In the genomic region with DNA sequence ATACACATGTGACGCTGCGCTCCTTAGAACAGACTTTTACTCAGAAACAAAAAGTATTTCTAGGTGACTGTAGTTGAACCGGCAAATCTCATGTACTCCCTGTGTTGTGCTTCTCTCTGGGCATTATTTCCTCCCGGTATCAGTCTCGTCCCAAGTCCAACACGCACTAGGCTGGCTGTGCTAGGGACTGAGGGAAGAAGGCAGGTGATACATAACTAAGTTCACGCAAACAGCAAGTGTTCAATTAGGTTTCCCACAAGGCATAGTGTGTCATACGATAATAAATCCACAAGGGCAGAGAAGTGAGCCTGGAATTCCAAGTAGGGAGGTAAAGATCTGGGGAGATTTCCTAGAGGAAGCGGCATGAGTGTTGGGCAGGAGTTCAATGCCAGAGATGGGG, we compare ENCODE assay signal across 7 cellular contexts. TPM values are rescaled to one million over a fixed set of nuclear protein-coding genes. Genes with fewer than 3 reads are reported as not detected.
DNase-seq lines count a peak whose midpoint lies in the region; ATAC-seq and TF ChIP-seq lines count a peak whose summit lies in the region.

No MANE protein-coding gene starts in this region.

- H3K4me2 ChIP-seq in KMS-11, result peak overlapping the region; percentile 98

- no peaks in the 10 kb centered on the region for H3K27me3 Mint-ChIP-seq in activated naive CD8-positive, alpha-beta T cell treated with anti-CD3 and anti-CD28 coated beads, Interleukin-2, amount 10 ng/mL, durations not matched to agents 7 days and 5 days

- no peaks in the 10 kb centered on the region for H4K20me1 ChIP-seq in KMS-11 (ENCODE audit: insufficient read depth)

- H3K27me3 ChIP-seq in KMS-11 (ENCODE audit: insufficient read depth, low read depth) (no peaks in the 10 kb centered on the region), lower lobe of right lung (ENCODE audit: low read depth) (no peaks in the 10 kb centered on the region), stomach (no peaks in the 10 kb centered on the region)

- 42 to 54% (median 44%) methylated on average over 9 of the region's 9 CpGs for WGBS in stomach, 5 donors

- peaks cover 97% of the 10 kb centered on the region for H3K4me1 ChIP-seq in KMS-11 (ENCODE audit: low read depth, poor library complexity, severe bottlenecking)
- peaks cover 100% of the 10 kb centered on the region for H3K4me1 ChIP-seq in lower lobe of right lung
- H3K4me1 ChIP-seq in stomach, result peaks cover 63 to 97% (median 88%) of the 10 kb centered on the region in 4 donors

- H3K4me1 Mint-ChIP-seq in activated naive CD8-positive, alpha-beta T cell treated with anti-CD3 and anti-CD28 coated beads, Interleukin-2, amount 10 ng/mL, durations not matched to agents 7 days and 5 days, result peaks cover 51% of the 10 kb centered on the region

- TF ChIP-seq EP300 in stomach (IDR thresholded peaks at IDR 0.05), result no peak

- POLR2A ChIA-PET in activated naive CD8-positive, alpha-beta T cell treated with anti-CD3 and anti-CD28 coated beads, Interleukin-2, amount 10 ng/mL, durations not matched to agents 7 days and 5 days (lab: Charles Lee), result interaction anchor here (1.2 kb wide), 1 partner anchor 27 kb away, joined by 3 read pairs; no protein-coding TSS in a partner anchor

- H3K4me3 ChIP-seq in KMS-11 (IDR thresholded peaks at IDR 0.05; ENCODE audit: insufficient read depth, low read depth, low read length) (no peak overlapping the region), lower lobe of right lung (no peak overlapping the region), stomach (no peak overlapping the region)

- H3K4me3 Mint-ChIP-seq in activated naive CD8-positive, alpha-beta T cell treated with anti-CD3 and anti-CD28 coated beads, Interleukin-2, amount 10 ng/mL, durations not matched to agents 7 days and 5 days, result no peak overlapping the region

- peak overlapping the region; percentile 71 for H3K9ac ChIP-seq in KMS-11

- ATAC-seq in activated naive CD8-positive, alpha-beta T cell treated with anti-CD3 and anti-CD28 coated beads, Interleukin-2, amount 10 ng/mL, durations not matched to agents 7 days and 5 days (ENCODE audit: low read depth), result no peak
- ATAC-seq in lower lobe of right lung, result no peak

- peak overlapping the region; percentile 48 for H3K27ac Mint-ChIP-seq in activated naive CD8-positive, alpha-beta T cell treated with anti-CD3 and anti-CD28 coated beads, Interleukin-2, amount 10 ng/mL, durations not matched to agents 7 days and 5 days

- intact Hi-C loops in lower lobe of right lung (cut with DNase I), result no loop called here
- intact Hi-C loops in stomach (cut with DNase I; ENCODE audit: low total_unique reads), result no loop called here

- no peaks in the 10 kb centered on the region for H3K9me3 Mint-ChIP-seq in activated naive CD8-positive, alpha-beta T cell treated with anti-CD3 and anti-CD28 coated beads, Interleukin-2, amount 10 ng/mL, durations not matched to agents 7 days and 5 days

- no peak for TF ChIP-seq POLR2A in stomach (IDR thresholded peaks at IDR 0.05)

- no peak for DNase-seq in activated naive CD8-positive, alpha-beta T cell treated with anti-CD3 and anti-CD28 coated beads, Interleukin-2, amount 10 ng/mL, durations not matched to agents 7 days and 5 days
- DNase-seq in lower lobe of right lung (no peak), stomach (no peak), MV-4-11 (lab: John Stamatoyannopoulos, UW) (no peak), DMS79 (lab: John Stamatoyannopoulos, UW) (no peak)
- no peak for DNase-seq in stimulated activated CD4-positive, alpha-beta T cell treated with anti-CD3 and anti-CD28 coated beads, Interleukin-4, amount 100 ng/mL, for 4 hours

- H3K36me3 Mint-ChIP-seq in activated naive CD8-positive, alpha-beta T cell treated with anti-CD3 and anti-CD28 coated beads, Interleukin-2, amount 10 ng/mL, durations not matched to agents 7 days and 5 days, result no peaks in the 10 kb centered on the region

- peak overlapping the region; percentile 97 for H3K27ac ChIP-seq in KMS-11
- peak overlapping the region; percentile 84 for H3K27ac ChIP-seq in lower lobe of right lung
- H3K27ac ChIP-seq in stomach, result peak overlapping the region; percentile 61 to 87 (median 78)

- peaks cover 78% of the 10 kb centered on the region for H3K79me2 ChIP-seq in KMS-11 (ENCODE audit: insufficient read depth, low read depth)

- TF ChIP-seq CTCF in KMS-11 (conservative IDR thresholded peaks at IDR 0.05; ENCODE audit: low read depth, low read length), result no peak
- TF ChIP-seq CTCF in lower lobe of right lung (IDR thresholded peaks at IDR 0.05), result no peak
- TF ChIP-seq CTCF in stomach (IDR thresholded peaks at IDR 0.05), result no peak

- H3K36me3 ChIP-seq in KMS-11 (ENCODE audit: insufficient read depth) (no peaks in the 10 kb centered on the region), lower lobe of right lung (no peaks in the 10 kb centered on the region), stomach (peaks cover 0 to 4% (median 0%) of the 10 kb centered on the region in 4 donors)

- no peaks in the 10 kb centered on the region for H3K9me3 ChIP-seq in lower lobe of right lung
- H3K9me3 ChIP-seq in stomach, result no peaks in the 10 kb centered on the region

- H2AFZ ChIP-seq in KMS-11 (ENCODE audit: low read depth), result no peak overlapping the region

RNA-seq across cellular contexts. Expression of a gene that starts 20.4 kb away (rescaled TPM):
- 10 to 100 TPM; 29.8 to 33.0 TPM for total RNA-seq in activated naive CD8-positive, alpha-beta T cell treated with anti-CD3 and anti-CD28 coated beads, Interleukin-2, amount 10 ng/mL, durations not matched to agents 7 days and 5 days
- total RNA-seq in lower lobe of right lung (40.7 TPM), stomach (10 to 100 TPM in 4 of 5 donors, 1 to 10 TPM in 1; 9.4 to 46.9 (median 19.3) TPM)
- 1 to 10 TPM; 5.7 to 9.3 (median 8.2) TPM for polyA plus RNA-seq in stomach
